Comparison of ENCODE assay signal across 8 cellular contexts in genomic region chr15:67067930-67068542, GRCh38. TPM values are rescaled to one million over a fixed set of nuclear protein-coding genes. Genes with fewer than 3 reads are reported as not detected.
DNase-seq lines count a peak whose midpoint lies in the region; ATAC-seq and TF ChIP-seq lines count a peak whose summit lies in the region.

No MANE protein-coding gene starts in this region.

- H3K27ac Mint-ChIP-seq in WTC11: no peak overlapping the region

- peak overlapping the region; percentile 92 for H3K4me3 Mint-ChIP-seq in WTC11

- DNase-seq in HCT116 (ENCODE audit: low read depth, low spot score) (no peak), WTC11 (ENCODE audit: low spot score) (no peak), foreskin keratinocyte (no peak), spleen (no peak), foreskin melanocyte (no peak), NCI-H524 treated with DMSO at 0.1 percent for 48 hours (lab: John Stamatoyannopoulos, UW) (no peak)

- whole genome bisulfite sequencing in spleen, 5 donors: 60 to 82% (median 75%) methylated on average over 3 of the region's 3 CpGs

- peaks cover 6% of the 10 kb centered on the region for H3K36me3 Mint-ChIP-seq in WTC11

- intact Hi-C loops in HCT116 (cut with micrococcal nuclease): loop anchor here (5.0 to 10.0 kb wide), 2 partner anchors 101 to 237 kb away; no protein-coding TSS in a partner anchor
- intact Hi-C loops in spleen (cut with DNase I; ENCODE audit: low total_unique reads): no loop called here

- H3K4me3 ChIP-seq in HCT116 (replicated peaks in 1 of 2; ENCODE audit: low read depth in 1 of 2, low read length in 2 of 2): peak overlapping the region; percentile 81 to 90
- peak overlapping the region; percentile 57 to 90 (median 82) for H3K4me3 ChIP-seq in spleen

- H2AFZ ChIP-seq in HCT116 (ENCODE audit: low read depth, low read length, poor library complexity, severe bottlenecking): no peak overlapping the region

- H4K20me1 ChIP-seq in HCT116 (ENCODE audit: insufficient read depth): peaks cover 19% of the 10 kb centered on the region; the same call in 1 of the 2 replicates

- H3K9me3 ChIP-seq in HCT116 (ENCODE audit: control insufficient read depth in 1 of 2, insufficient read depth in 1 of 2, low read depth in 1 of 2, low read length in 2 of 2) (no peaks in the 10 kb centered on the region), spleen (no peaks in the 10 kb centered on the region)

- H3K9me3 Mint-ChIP-seq in WTC11: no peaks in the 10 kb centered on the region

- peak overlapping the region; percentile 96 for H3K9ac ChIP-seq in HCT116 (ENCODE audit: low read length)

- RAD21 ChIA-PET in HCT116 (lab: Charles Lee; ENCODE audit: low non-redundant PET in 1 of 2, low total read pairs in 2 of 2, uncharacterized antibody in 2 of 2, unreplicated experiment in 2 of 2): interaction anchor here (1.0 kb wide), 2 partner anchors 19 to 26 kb away, joined by 3 read pairs; no protein-coding TSS in a partner anchor

- H3K4me1 Mint-ChIP-seq in WTC11: peaks cover 62% of the 10 kb centered on the region

- CTCF ChIA-PET in HCT116 (lab: Charles Lee): interaction anchor here (2.4 kb wide), 1 partner anchor 121 kb away, joined by 5 read pairs; no protein-coding TSS in a partner anchor
- CTCF ChIA-PET in WTC11 (lab: Charles Lee): no interaction called here

- H3K4me1 ChIP-seq in HCT116 (ENCODE audit: control insufficient read depth in 1 of 2, insufficient read depth in 2 of 2, low read length in 2 of 2): peaks cover 72 to 83% of the 10 kb centered on the region in 2 experiments
- peaks cover 33% of the 10 kb centered on the region for H3K4me1 ChIP-seq in foreskin keratinocyte
- H3K4me1 ChIP-seq in spleen: peaks cover 39 to 89% (median 65%) of the 10 kb centered on the region in 6 donors

- H3K36me3 ChIP-seq in HCT116 (ENCODE audit: control insufficient read depth in 1 of 2, insufficient read depth in 2 of 2, low read length in 2 of 2) (peaks cover 0 to 22% of the 10 kb centered on the region in 2 experiments; a peak in 2 of 4 replicates), spleen (peaks cover 0 to 15% (median 0%) of the 10 kb centered on the region in 6 donors)

- no TSS peak for BruUV-seq in HCT116 (replicated peaks; lab: Mats Ljungman, UMichigan)

- TF ChIP-seq POLR2A in HCT116 (IDR thresholded peaks at IDR 0.05; ENCODE audit: borderline replicate concordance, extremely low read depth, insufficient read depth, insufficient read length) (no peak), spleen (IDR thresholded peaks at IDR 0.05) (no peak)

- H3K27ac ChIP-seq in HCT116 (ENCODE audit: low read depth, low read length): peak overlapping the region; percentile 91
- H3K27ac ChIP-seq in foreskin keratinocyte: peak overlapping the region; percentile 74
- peak overlapping the region; percentile 8 to 89 (median 86) for H3K27ac ChIP-seq in spleen

- no peaks in the 10 kb centered on the region for H3K27me3 ChIP-seq in HCT116 (ENCODE audit: insufficient read depth, low read length)
- no peaks in the 10 kb centered on the region for H3K27me3 ChIP-seq in foreskin keratinocyte
- no peaks in the 10 kb centered on the region for H3K27me3 ChIP-seq in spleen (replicated peaks in 1 of 7)

- TF ChIP-seq CTCF in HCT116 (IDR thresholded peaks at IDR 0.05 in 2 of 3, conservative IDR thresholded peaks at IDR 0.05 in 1 of 3; ENCODE audit: borderline replicate concordance in 1 of 3, insufficient read depth in 1 of 3, low read depth in 2 of 3, low read length in 2 of 3) (no peak), WTC11 (IDR thresholded peaks at IDR 0.05) (no peak), foreskin keratinocyte (conservative IDR thresholded peaks at IDR 0.05) (no peak), spleen (IDR thresholded peaks at IDR 0.05 in 8 of 11, conservative IDR thresholded peaks at IDR 0.05 in 3 of 11) (no peak)

- peaks cover 71% of the 10 kb centered on the region for H3K79me2 ChIP-seq in HCT116 (ENCODE audit: insufficient read depth, low read length)

- POLR2A ChIA-PET in HCT116 (lab: Charles Lee): interaction anchor here (1.2 to 1.6 kb wide), 3 partner anchors 24 to 44 kb away, joined by 3 to 5 read pairs (median 3); no protein-coding TSS in a partner anchor
- POLR2A ChIA-PET in WTC11 (lab: Charles Lee): no interaction called here

- H3K27me3 Mint-ChIP-seq in WTC11 (ENCODE audit: low read depth): peaks cover 19% of the 10 kb centered on the region

- peak; percentile 7; the same call in 1 of the 2 replicates for ATAC-seq in HCT116
- ATAC-seq in WTC11: no peak
- no peak for ATAC-seq in foreskin keratinocyte
- ATAC-seq in GM21367 (IDR thresholded peaks at IDR 0.05; ENCODE audit: unreplicated experiment): no peak
- ATAC-seq in HG02840 (IDR thresholded peaks at IDR 0.05; ENCODE audit: low FRiP score, unreplicated experiment): no peak

- no peaks in the 10 kb centered on the region for H3K9me2 ChIP-seq in HCT116 (ENCODE audit: insufficient read depth)

- no peak for TF ChIP-seq RAD21 in HCT116 (IDR thresholded peaks at IDR 0.05; ENCODE audit: low read depth)

- H3K4me2 ChIP-seq in HCT116 (ENCODE audit: low read length): peak overlapping the region; percentile 88

TF ChIP-seq in HCT116, 20 proteins besides CTCF, POLR2A, EP300 and RAD21:
- TF ChIP-seq ATF3 (IDR thresholded peaks at IDR 0.05): no peak
- TF ChIP-seq POLR2AphosphoS5 (IDR thresholded peaks at IDR 0.05; ENCODE audit: low read depth, low read length): no peak; the same call in 1 of the 2 replicates
- TF ChIP-seq ZNF274 (IDR thresholded peaks at IDR 0.05; ENCODE audit: low read depth, low read length): no peak
- TF ChIP-seq EZH2 (IDR thresholded peaks at IDR 0.05): no peak
- TF ChIP-seq ZFX (IDR thresholded peaks at IDR 0.05): no peak
- TF ChIP-seq SIN3A (IDR thresholded peaks at IDR 0.05; ENCODE audit: low read depth): no peak
- TF ChIP-seq, protein P1, sequence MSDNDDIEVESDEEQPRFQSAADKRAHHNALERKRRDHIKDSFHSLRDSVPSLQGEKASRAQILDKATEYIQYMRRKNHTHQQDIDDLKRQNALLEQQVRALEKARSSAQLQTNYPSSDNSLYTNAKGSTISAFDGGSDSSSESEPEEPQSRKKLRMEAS (IDR thresholded peaks at IDR 0.05): no peak

TF ChIP-seq in WTC11, 78 proteins besides CTCF, POLR2A, EP300 and RAD21:
- TF ChIP-seq SOX15 (CRISPR knock-in tag; IDR thresholded peaks at IDR 0.05) (no peak), FOXK1 (CRISPR knock-in tag; IDR thresholded peaks at IDR 0.05) (no peak), ZBTB43 (CRISPR knock-in tag; IDR thresholded peaks at IDR 0.05) (no peak), ZNF671 (CRISPR knock-in tag; IDR thresholded peaks at IDR 0.05) (no peak), SMAD3 (CRISPR knock-in tag; IDR thresholded peaks at IDR 0.05; ENCODE audit: borderline replicate concordance) (no peak), KAT7 (CRISPR knock-in tag; IDR thresholded peaks at IDR 0.05; ENCODE audit: borderline replicate concordance) (no peak), FOXJ3 (CRISPR knock-in tag; IDR thresholded peaks at IDR 0.05; ENCODE audit: borderline replicate concordance) (no peak)
- TF ChIP-seq, protein P2, sequence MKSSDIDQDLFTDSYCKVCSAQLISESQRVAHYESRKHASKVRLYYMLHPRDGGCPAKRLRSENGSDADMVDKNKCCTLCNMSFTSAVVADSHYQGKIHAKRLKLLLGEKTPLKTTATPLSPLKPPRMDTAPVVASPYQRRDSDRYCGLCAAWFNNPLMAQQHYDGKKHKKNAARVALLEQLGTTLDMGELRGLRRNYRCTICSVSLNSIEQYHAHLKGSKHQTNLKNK (CRISPR knock-in tag; IDR thresholded peaks at IDR 0.05): no peak
- TF ChIP-seq, protein P3, sequence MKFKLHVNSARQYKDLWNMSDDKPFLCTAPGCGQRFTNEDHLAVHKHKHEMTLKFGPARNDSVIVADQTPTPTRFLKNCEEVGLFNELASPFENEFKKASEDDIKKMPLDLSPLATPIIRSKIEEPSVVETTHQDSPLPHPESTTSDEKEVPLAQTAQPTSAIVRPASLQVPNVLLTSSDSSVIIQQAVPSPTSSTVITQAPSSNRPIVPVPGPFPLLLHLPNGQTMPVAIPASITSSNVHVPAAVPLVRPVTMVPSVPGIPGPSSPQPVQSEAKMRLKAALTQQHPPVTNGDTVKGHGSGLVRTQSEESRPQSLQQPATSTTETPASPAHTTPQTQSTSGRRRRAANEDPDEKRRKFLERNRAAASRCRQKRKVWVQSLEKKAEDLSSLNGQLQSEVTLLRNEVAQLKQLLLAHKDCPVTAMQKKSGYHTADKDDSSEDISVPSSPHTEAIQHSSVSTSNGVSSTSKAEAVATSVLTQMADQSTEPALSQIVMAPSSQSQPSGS (CRISPR knock-in tag; IDR thresholded peaks at IDR 0.05; ENCODE audit: borderline replicate concordance, low read depth): no peak
- TF ChIP-seq, protein P4, sequence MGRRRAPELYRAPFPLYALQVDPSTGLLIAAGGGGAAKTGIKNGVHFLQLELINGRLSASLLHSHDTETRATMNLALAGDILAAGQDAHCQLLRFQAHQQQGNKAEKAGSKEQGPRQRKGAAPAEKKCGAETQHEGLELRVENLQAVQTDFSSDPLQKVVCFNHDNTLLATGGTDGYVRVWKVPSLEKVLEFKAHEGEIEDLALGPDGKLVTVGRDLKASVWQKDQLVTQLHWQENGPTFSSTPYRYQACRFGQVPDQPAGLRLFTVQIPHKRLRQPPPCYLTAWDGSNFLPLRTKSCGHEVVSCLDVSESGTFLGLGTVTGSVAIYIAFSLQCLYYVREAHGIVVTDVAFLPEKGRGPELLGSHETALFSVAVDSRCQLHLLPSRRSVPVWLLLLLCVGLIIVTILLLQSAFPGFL (CRISPR knock-in tag; IDR thresholded peaks at IDR 0.05; ENCODE audit: borderline replicate concordance): no peak

RNA-seq across cellular contexts. Expression of gene SMAD3, which starts 2.6 kb away (rescaled TPM):
- total RNA-seq in HCT116 (2021; ENCODE audit: unreplicated experiment) (89.2 TPM), WTC11 (2021) (20.2 to 34.6 TPM (median 25.0 TPM) in 3 replicates), foreskin keratinocyte (49.9 and 57.4 TPM in 2 replicates), spleen (10 to 100 TPM; 27.3 to 78.4 (median 47.5) TPM)
- 54.4 and 57.6 TPM in 2 replicates for polyA plus RNA-seq in HCT116 (2012)
- polyA plus RNA-seq in foreskin keratinocyte (27.2 and 29.4 TPM in 2 replicates), spleen (1 to 10 TPM; 8.3 to 8.9 (median 8.6) TPM)
